Comparison of ENCODE assay signal across 9 cellular contexts in genomic region chr10:130111848-130112180, GRCh38. TPM values are rescaled to one million over a fixed set of nuclear protein-coding genes. Genes with fewer than 3 reads are reported as not detected.
A peak's percentile ranks its signal among the peaks of the same experiment; 100 is the strongest.
DNase-seq lines count a peak whose midpoint lies in the region; ATAC-seq and TF ChIP-seq lines count a peak whose summit lies in the region.
"Had no signal": no experiment of that assay in that cellular context is flagged by ENCODE, and none has a peak within 500 bp of the region (broad histone marks: within the 10 kb centered on the region; RNA-seq: fewer than 3 reads in every experiment).

No MANE protein-coding gene starts in this region.

- WGBS in urinary bladder = 74% methylated on average over 6 of the region's 6 CpGs

- ATAC-seq in memory B cell (ENCODE audit: low read depth) (no peak), GM18861 (IDR thresholded peaks at IDR 0.05; ENCODE audit: unreplicated experiment) (no peak)

- H3K4me3 ChIP-seq in astrocyte of the spinal cord (ENCODE audit: low read depth, low read length) (peak overlapping the region; percentile 64), urinary bladder (ENCODE audit: low read depth, low read length) (peak overlapping the region; percentile 77)

- no peaks in the 10 kb centered on the region for H3K9me3 Mint-ChIP-seq in activated naive CD4-positive, alpha-beta T cell treated with anti-CD3 and anti-CD28 coated beads, Interleukin-2, amount 50 U/mL, for 24 hours
- H3K9me3 Mint-ChIP-seq in memory B cell = peaks cover 2% of the 10 kb centered on the region

- H3K4me3 Mint-ChIP-seq in activated naive CD4-positive, alpha-beta T cell treated with anti-CD3 and anti-CD28 coated beads, Interleukin-2, amount 50 U/mL, for 24 hours = peak overlapping the region; percentile 91
- peak overlapping the region; percentile 90 for H3K4me3 Mint-ChIP-seq in memory B cell

- H3K36me3 Mint-ChIP-seq in activated naive CD4-positive, alpha-beta T cell treated with anti-CD3 and anti-CD28 coated beads, Interleukin-2, amount 50 U/mL, for 24 hours = peaks cover 7% of the 10 kb centered on the region
- H3K36me3 Mint-ChIP-seq in memory B cell = peaks cover 6% of the 10 kb centered on the region

- H3K27ac Mint-ChIP-seq in activated naive CD4-positive, alpha-beta T cell treated with anti-CD3 and anti-CD28 coated beads, Interleukin-2, amount 50 U/mL, for 24 hours = peak overlapping the region; percentile 99
- peak overlapping the region; percentile 93 for H3K27ac Mint-ChIP-seq in memory B cell

- DNase-seq in activated naive CD4-positive, alpha-beta T cell treated with Interleukin-2 at 50 U/mL for 16 hours = no peak
- no peak for DNase-seq in astrocyte of the spinal cord (ENCODE audit: low read depth, low spot score)
- DNase-seq in memory B cell (ENCODE audit: low spot score in 2 of 2) = no peak
- DNase-seq in stimulated activated CD8-positive, alpha-beta memory T cell treated with anti-CD3 and anti-CD28 coated beads, Interleukin-4, amount 100 ng/mL, for 48 hours = no peak
- DNase-seq in effector CD4-positive, alpha-beta T cell = no peak

- H3K27ac ChIP-seq in urinary bladder (ENCODE audit: low read depth) = peak overlapping the region; percentile 90

- peaks cover 45% of the 10 kb centered on the region for H3K4me1 Mint-ChIP-seq in activated naive CD4-positive, alpha-beta T cell treated with anti-CD3 and anti-CD28 coated beads, Interleukin-2, amount 50 U/mL, for 24 hours
- H3K4me1 Mint-ChIP-seq in memory B cell = peaks cover 23% of the 10 kb centered on the region

- H3K27me3 Mint-ChIP-seq in activated naive CD4-positive, alpha-beta T cell treated with anti-CD3 and anti-CD28 coated beads, Interleukin-2, amount 50 U/mL, for 24 hours = no peaks in the 10 kb centered on the region
- no peaks in the 10 kb centered on the region for H3K27me3 Mint-ChIP-seq in memory B cell

- in situ Hi-C loops in astrocyte of the spinal cord (cut with HindIII; ENCODE audit: low sequenced_read_pairs) = no loop called here

- no peaks in the 10 kb centered on the region for H3K4me1 ChIP-seq in urinary bladder (ENCODE audit: insufficient read depth)

- no peak for TF ChIP-seq CTCF in astrocyte of the spinal cord (IDR thresholded peaks at IDR 0.05; ENCODE audit: low read depth, low read length)

- no peaks in the 10 kb centered on the region for H3K36me3 ChIP-seq in urinary bladder (ENCODE audit: insufficient read depth)

RNA-seq across cellular contexts. Expression of gene C10orf143, which starts 1.2 kb away (rescaled TPM):
- 1.6 TPM for total RNA-seq in urinary bladder
- 7.7 TPM for polyA plus RNA-seq in urinary bladder
- total RNA-seq: glomerular endothelial cell had no signal

RNA-seq across cellular contexts. Expression of gene GLRX3, which starts 24.4 kb away (rescaled TPM):
- 64.1 TPM for total RNA-seq in urinary bladder
- polyA plus RNA-seq in urinary bladder = 51.0 TPM
